In genomic region chr19:55322495-55322894, GRCh38 we compare ENCODE assay signal across 16 cellular contexts. TPM values are rescaled to one million over a fixed set of nuclear protein-coding genes. Genes with fewer than 3 reads are reported as not detected.
"Had no signal": no experiment of that assay in that cellular context is flagged by ENCODE, and none has a peak within 500 bp of the region (broad histone marks: within the 10 kb centered on the region; RNA-seq: fewer than 3 reads in every experiment).

No MANE protein-coding gene starts in this region.

- H3K36me3 ChIP-seq: ascending aorta, uterus had no signal

- H3K27me3 ChIP-seq: ascending aorta, uterus had no signal

- H3K36me3 Mint-ChIP-seq: T-cell had no signal

- ATAC-seq: activated CD4-positive, CD25-positive, alpha-beta regulatory T cell treated with anti-CD3 and anti-CD28 coated beads, Interleukin-2, amount 50 U/mL, for 24 hours; esophagus mucosa; right cardiac atrium; T-cell had no signal

- H3K4me1 ChIP-seq: uterus had no signal

- H3K4me3 ChIP-seq: ascending aorta, uterus had no signal

- H3K9me3 ChIP-seq: ascending aorta, uterus had no signal

- H3K9me3 Mint-ChIP-seq: activated naive CD4-positive, alpha-beta T cell treated with anti-CD3 and anti-CD28 coated beads for 36 hours; nephron; T-cell had no signal

- H3K27ac ChIP-seq: ascending aorta, uterus had no signal

- H3K27ac Mint-ChIP-seq: activated naive CD4-positive, alpha-beta T cell treated with anti-CD3 and anti-CD28 coated beads for 36 hours; nephron; progenitor cell of endocrine pancreas; T-cell had no signal

- H3K4me1 Mint-ChIP-seq: nephron, T-cell had no signal

- DNase-seq: activated CD4-positive, alpha-beta T cell treated with anti-CD3 and anti-CD28 coated beads, Interleukin-2, amount 50 U/mL, for 1 hour; activated naive CD4-positive, alpha-beta T cell treated with anti-CD3 and anti-CD28 coated beads for 36 hours; activated T-cell treated with anti-CD3 and anti-CD28 coated beads for 4 hours; islet precursor cell; occipital lobe; right cardiac atrium; T-cell; uterus had no signal

- H3K4me3 Mint-ChIP-seq: activated naive CD4-positive, alpha-beta T cell treated with anti-CD3 and anti-CD28 coated beads for 36 hours; T-cell had no signal

RNA-seq across cellular contexts. Expression of gene TMEM150B, which starts 2.6 kb away (rescaled TPM):
- total RNA-seq: activated naive CD4-positive, alpha-beta T cell treated with anti-CD3 and anti-CD28 coated beads for 36 hours; ascending aorta; bronchial epithelial cell; esophagus mucosa; progenitor cell of endocrine pancreas had no signal

RNA-seq across cellular contexts. Expression of gene COX6B2, which starts 32.0 kb away (rescaled TPM):
- total RNA-seq: ascending aorta, left lobe of liver, mononuclear cell, occipital lobe, progenitor cell of endocrine pancreas, right cardiac atrium had no signal
- polyA plus RNA-seq: right cardiac atrium had no signal

RNA-seq across cellular contexts. Expression of gene GARIN5B, which starts 40.6 kb away (rescaled TPM):
- total RNA-seq: activated naive CD4-positive, alpha-beta T cell treated with anti-CD3 and anti-CD28 coated beads for 36 hours; ascending aorta; bronchial epithelial cell; esophagus mucosa; left lobe of liver; mononuclear cell; occipital lobe; progenitor cell of endocrine pancreas; right cardiac atrium; T-cell had no signal
- polyA plus RNA-seq: right cardiac atrium had no signal
